In genomic region chr15:64883097-64883581, GRCh38 we compare ENCODE assay signal across 1 cellular context.
TF ChIP-seq lines count a peak whose summit lies in the region.

No MANE protein-coding gene starts in this region.

TF ChIP-seq in HepG2, 621 proteins besides CTCF, POLR2A, EP300 and RAD21 (continued from another document):
- TF ChIP-seq GRHL1 (CRISPR knock-in tag; conservative IDR thresholded peaks at IDR 0.05) (no peak), ZNF407 (CRISPR knock-in tag; IDR thresholded peaks at IDR 0.05; ENCODE audit: not compliant biosample characterization) (no peak), MEIS2 (CRISPR knock-in tag; IDR thresholded peaks at IDR 0.05) (no peak), SOX13 (IDR thresholded peaks at IDR 0.05) (no peak), SOX13 (CRISPR knock-in tag; conservative IDR thresholded peaks at IDR 0.05 in 1 of 2, IDR thresholded peaks at IDR 0.05 in 1 of 2) (no peak)
